In the genomic region with DNA sequence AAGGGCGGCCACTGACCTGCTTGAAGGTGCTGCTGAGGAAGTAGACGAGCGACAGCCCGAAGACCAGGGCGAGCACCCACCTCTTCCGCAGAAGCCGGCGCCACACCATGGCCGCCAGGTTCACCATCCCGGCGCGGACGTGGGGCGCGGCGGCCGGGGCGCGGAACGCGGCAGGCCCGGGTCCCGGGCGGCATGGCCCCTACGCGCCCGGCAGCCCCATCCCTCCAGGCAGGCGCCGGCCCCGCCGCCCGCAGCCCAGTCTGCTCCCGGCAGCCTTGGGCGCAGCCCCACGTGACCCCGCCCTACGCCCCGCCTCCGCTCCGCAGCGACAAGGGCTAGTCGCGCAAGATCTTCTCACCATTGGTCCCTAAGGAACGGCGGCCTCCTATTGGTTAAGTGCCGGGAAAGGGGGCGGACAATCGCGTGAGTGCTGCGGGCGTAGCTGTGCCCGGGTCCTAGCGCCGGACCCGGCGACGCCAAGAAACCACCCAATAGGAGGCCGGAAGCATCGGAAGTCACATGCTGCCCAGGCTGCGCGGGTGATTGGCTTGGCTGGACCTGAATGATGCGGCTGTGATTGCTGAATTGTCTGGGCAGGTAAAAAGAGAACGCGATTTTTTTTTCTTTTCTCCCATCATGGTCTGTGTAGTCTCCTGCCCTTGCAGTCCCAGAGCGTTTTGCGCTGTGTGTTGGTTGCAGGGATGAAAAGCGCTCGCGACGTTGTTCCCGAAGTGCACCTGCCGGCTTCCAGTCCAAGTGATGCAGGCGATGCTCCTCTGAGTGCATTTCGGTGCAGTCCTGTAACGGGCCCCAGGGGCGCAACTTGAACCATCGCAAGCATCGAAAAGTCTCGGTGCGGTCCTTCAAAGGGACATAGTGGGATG, we compare ENCODE assay signal across 1 cellular context.
TF ChIP-seq lines count a peak whose summit lies in the region.

A gene with protein sequence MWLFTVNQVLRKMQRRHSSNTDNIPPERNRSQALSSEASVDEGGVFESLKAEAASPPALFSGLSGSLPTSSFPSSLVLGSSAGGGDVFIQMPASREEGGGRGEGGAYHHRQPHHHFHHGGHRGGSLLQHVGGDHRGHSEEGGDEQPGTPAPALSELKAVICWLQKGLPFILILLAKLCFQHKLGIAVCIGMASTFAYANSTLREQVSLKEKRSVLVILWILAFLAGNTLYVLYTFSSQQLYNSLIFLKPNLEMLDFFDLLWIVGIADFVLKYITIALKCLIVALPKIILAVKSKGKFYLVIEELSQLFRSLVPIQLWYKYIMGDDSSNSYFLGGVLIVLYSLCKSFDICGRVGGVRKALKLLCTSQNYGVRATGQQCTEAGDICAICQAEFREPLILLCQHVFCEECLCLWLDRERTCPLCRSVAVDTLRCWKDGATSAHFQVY (plus strand): TSS at position 542 of the 884 bp plus-strand sequence. CDS start 2,183 bp downstream, outside the sequence.
A gene with protein sequence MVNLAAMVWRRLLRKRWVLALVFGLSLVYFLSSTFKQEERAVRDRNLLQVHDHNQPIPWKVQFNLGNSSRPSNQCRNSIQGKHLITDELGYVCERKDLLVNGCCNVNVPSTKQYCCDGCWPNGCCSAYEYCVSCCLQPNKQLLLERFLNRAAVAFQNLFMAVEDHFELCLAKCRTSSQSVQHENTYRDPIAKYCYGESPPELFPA (minus strand): TSS at position 296 of the 884 bp plus-strand sequence. CDS start 169 bp downstream, at position 127.

TF ChIP-seq in HEK293, 187 proteins besides CTCF, POLR2A, EP300 and RAD21 (continued from another document and continues in another):
- TF ChIP-seq, protein P1, sequence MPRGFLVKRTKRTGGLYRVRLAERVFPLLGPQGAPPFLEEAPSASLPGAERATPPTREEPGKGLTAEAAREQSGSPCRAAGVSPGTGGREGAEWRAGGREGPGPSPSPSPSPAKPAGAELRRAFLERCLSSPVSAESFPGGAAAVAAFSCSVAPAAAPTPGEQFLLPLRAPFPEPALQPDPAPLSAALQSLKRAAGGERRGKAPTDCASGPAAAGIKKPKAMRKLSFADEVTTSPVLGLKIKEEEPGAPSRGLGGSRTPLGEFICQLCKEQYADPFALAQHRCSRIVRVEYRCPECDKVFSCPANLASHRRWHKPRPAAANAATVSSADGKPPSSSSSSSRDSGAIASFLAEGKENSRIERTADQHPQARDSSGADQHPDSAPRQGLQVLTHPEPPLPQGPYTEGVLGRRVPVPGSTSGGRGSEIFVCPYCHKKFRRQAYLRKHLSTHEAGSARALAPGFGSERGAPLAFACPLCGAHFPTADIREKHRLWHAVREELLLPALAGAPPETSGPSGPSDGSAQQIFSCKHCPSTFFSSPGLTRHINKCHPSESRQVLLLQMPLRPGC (tag by site-specific recombination; IDR thresholded peaks at IDR 0.05): 0 out of 2 replicates have a peak, but pooled peaks have one; percentile 17
- TF ChIP-seq ZFP69B (tag by site-specific recombination; IDR thresholded peaks at IDR 0.05) (peak; percentile 55; the same call in 1 of the 2 replicates), TCF7L2 (IDR thresholded peaks at IDR 0.05; ENCODE audit: borderline replicate concordance, low read depth, low read length) (peak; percentile 20; the same call in 1 of the 2 replicates), ZNF792 (tag by site-specific recombination; IDR thresholded peaks at IDR 0.05) (no peak), ZNF664 (tag by site-specific recombination; IDR thresholded peaks at IDR 0.05) (no peak), HOXC10 (CRISPR knock-in tag; IDR thresholded peaks at IDR 0.05) (no peak), HOXD13 (CRISPR knock-in tag; IDR thresholded peaks at IDR 0.05; ENCODE audit: borderline replicate concordance) (no peak), ZNF324 (tag by site-specific recombination; IDR thresholded peaks at IDR 0.05) (peak; percentile 32; the same call in 1 of the 2 replicates), ZNF514 (tag by site-specific recombination; IDR thresholded peaks at IDR 0.05) (no peak), ZNF248 (tag by site-specific recombination; IDR thresholded peaks at IDR 0.05) (no peak), MZF1 (tag by site-specific recombination; IDR thresholded peaks at IDR 0.05; ENCODE audit: borderline replicate concordance) (no peak), ZNF221 (tag by site-specific recombination; IDR thresholded peaks at IDR 0.05; ENCODE audit: borderline replicate concordance) (no peak), ZNF155 (tag by site-specific recombination; IDR thresholded peaks at IDR 0.05) (no peak), ZEB2 (tag by site-specific recombination; IDR thresholded peaks at IDR 0.05) (peak; percentile 88), MEIS1 (CRISPR knock-in tag; IDR thresholded peaks at IDR 0.05; ENCODE audit: borderline replicate concordance) (no peak), SCRT2 (tag by site-specific recombination; IDR thresholded peaks at IDR 0.05) (0 out of 2 replicates have a peak, but pooled peaks have one; percentile 14), ZNF292 (tag by site-specific recombination; IDR thresholded peaks at IDR 0.05; ENCODE audit: borderline replicate concordance, low read depth) (no peak), ZNF416 (tag by site-specific recombination; IDR thresholded peaks at IDR 0.05) (no peak), RBAK (tag by site-specific recombination; IDR thresholded peaks at IDR 0.05) (no peak), KLF10 (tag by site-specific recombination; IDR thresholded peaks at IDR 0.05) (peak; percentile 79; the same call in 1 of the 2 replicates), ZNF433 (tag by site-specific recombination; IDR thresholded peaks at IDR 0.05; ENCODE audit: low read depth) (no peak), ZXDB (tag by site-specific recombination; IDR thresholded peaks at IDR 0.05) (peak; percentile 83), ZBTB48 (tag by site-specific recombination; IDR thresholded peaks at IDR 0.05) (peak; percentile 100), ZNF623 (tag by site-specific recombination; IDR thresholded peaks at IDR 0.05) (no peak), IKZF3 (tag by site-specific recombination; IDR thresholded peaks at IDR 0.05) (no peak), ZNF169 (tag by site-specific recombination; IDR thresholded peaks at IDR 0.05) (no peak), SP2 (tag by site-specific recombination; IDR thresholded peaks at IDR 0.05) (peak; percentile 99), ZNF211 (tag by site-specific recombination; IDR thresholded peaks at IDR 0.05; ENCODE audit: low read depth) (no peak), KLF1 (tag by site-specific recombination; IDR thresholded peaks at IDR 0.05) (peak; percentile 77), KLF7 (tag by site-specific recombination; IDR thresholded peaks at IDR 0.05; ENCODE audit: borderline replicate concordance) (peak; percentile 17; the same call in 1 of the 2 replicates), KLF9 (tag by site-specific recombination; IDR thresholded peaks at IDR 0.05; ENCODE audit: low read depth) (peak; percentile 57), KLF16 (tag by site-specific recombination; IDR thresholded peaks at IDR 0.05) (peak; percentile 98), ZNF133 (tag by site-specific recombination; IDR thresholded peaks at IDR 0.05) (no peak), ZFP41 (tag by site-specific recombination; IDR thresholded peaks at IDR 0.05; ENCODE audit: borderline replicate concordance) (no peak), ZNF654 (tag by site-specific recombination; IDR thresholded peaks at IDR 0.05; ENCODE audit: low read depth) (no peak), SETDB1 (IDR thresholded peaks at IDR 0.05; ENCODE audit: insufficient read length, low read length) (peak; percentile 22), ZNF132 (tag by site-specific recombination; IDR thresholded peaks at IDR 0.05; ENCODE audit: borderline replicate concordance) (no peak)
- TF ChIP-seq, protein P2, sequence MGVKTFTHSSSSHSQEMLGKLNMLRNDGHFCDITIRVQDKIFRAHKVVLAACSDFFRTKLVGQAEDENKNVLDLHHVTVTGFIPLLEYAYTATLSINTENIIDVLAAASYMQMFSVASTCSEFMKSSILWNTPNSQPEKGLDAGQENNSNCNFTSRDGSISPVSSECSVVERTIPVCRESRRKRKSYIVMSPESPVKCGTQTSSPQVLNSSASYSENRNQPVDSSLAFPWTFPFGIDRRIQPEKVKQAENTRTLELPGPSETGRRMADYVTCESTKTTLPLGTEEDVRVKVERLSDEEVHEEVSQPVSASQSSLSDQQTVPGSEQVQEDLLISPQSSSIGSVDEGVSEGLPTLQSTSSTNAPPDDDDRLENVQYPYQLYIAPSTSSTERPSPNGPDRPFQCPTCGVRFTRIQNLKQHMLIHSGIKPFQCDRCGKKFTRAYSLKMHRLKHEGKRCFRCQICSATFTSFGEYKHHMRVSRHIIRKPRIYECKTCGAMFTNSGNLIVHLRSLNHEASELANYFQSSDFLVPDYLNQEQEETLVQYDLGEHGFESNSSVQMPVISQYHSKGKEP (tag by site-specific recombination; IDR thresholded peaks at IDR 0.05): peak; percentile 87
- TF ChIP-seq, protein P3, sequence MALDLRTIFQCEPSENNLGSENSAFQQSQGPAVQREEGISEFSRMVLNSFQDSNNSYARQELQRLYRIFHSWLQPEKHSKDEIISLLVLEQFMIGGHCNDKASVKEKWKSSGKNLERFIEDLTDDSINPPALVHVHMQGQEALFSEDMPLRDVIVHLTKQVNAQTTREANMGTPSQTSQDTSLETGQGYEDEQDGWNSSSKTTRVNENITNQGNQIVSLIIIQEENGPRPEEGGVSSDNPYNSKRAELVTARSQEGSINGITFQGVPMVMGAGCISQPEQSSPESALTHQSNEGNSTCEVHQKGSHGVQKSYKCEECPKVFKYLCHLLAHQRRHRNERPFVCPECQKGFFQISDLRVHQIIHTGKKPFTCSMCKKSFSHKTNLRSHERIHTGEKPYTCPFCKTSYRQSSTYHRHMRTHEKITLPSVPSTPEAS (tag by site-specific recombination; IDR thresholded peaks at IDR 0.05): no peak
- TF ChIP-seq, protein P4, sequence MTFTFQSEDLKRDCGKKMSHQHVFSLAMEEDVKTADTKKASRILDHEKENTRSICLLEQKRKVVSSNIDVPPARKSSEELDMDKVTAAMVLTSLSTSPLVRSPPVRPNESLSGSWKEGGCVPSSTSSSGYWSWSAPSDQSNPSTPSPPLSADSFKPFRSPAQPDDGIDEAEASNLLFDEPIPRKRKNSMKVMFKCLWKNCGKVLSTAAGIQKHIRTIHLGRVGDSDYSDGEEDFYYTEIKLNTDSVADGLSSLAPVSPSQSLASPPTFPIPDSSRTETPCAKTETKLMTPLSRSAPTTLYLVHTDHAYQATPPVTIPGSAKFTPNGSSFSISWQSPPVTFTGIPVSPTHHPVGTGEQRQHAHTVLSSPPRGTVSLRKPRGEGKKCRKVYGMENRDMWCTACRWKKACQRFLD (tag by site-specific recombination; IDR thresholded peaks at IDR 0.05): no peak
- TF ChIP-seq, protein P5, sequence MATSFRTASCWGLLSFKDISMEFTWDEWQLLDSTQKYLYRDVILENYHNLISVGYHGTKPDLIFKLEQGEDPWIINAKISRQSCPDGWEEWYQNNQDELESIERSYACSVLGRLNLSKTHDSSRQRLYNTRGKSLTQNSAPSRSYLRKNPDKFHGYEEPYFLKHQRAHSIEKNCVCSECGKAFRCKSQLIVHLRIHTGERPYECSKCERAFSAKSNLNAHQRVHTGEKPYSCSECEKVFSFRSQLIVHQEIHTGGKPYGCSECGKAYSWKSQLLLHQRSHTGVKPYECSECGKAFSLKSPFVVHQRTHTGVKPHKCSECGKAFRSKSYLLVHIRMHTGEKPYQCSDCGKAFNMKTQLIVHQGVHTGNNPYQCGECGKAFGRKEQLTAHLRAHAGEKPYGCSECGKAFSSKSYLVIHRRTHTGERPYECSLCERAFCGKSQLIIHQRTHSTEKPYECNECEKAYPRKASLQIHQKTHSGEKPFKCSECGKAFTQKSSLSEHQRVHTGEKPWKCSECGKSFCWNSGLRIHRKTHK (tag by site-specific recombination; IDR thresholded peaks at IDR 0.05): no peak
- TF ChIP-seq, protein P6, sequence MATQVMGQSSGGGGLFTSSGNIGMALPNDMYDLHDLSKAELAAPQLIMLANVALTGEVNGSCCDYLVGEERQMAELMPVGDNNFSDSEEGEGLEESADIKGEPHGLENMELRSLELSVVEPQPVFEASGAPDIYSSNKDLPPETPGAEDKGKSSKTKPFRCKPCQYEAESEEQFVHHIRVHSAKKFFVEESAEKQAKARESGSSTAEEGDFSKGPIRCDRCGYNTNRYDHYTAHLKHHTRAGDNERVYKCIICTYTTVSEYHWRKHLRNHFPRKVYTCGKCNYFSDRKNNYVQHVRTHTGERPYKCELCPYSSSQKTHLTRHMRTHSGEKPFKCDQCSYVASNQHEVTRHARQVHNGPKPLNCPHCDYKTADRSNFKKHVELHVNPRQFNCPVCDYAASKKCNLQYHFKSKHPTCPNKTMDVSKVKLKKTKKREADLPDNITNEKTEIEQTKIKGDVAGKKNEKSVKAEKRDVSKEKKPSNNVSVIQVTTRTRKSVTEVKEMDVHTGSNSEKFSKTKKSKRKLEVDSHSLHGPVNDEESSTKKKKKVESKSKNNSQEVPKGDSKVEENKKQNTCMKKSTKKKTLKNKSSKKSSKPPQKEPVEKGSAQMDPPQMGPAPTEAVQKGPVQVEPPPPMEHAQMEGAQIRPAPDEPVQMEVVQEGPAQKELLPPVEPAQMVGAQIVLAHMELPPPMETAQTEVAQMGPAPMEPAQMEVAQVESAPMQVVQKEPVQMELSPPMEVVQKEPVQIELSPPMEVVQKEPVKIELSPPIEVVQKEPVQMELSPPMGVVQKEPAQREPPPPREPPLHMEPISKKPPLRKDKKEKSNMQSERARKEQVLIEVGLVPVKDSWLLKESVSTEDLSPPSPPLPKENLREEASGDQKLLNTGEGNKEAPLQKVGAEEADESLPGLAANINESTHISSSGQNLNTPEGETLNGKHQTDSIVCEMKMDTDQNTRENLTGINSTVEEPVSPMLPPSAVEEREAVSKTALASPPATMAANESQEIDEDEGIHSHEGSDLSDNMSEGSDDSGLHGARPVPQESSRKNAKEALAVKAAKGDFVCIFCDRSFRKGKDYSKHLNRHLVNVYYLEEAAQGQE (tag by site-specific recombination; IDR thresholded peaks at IDR 0.05): 0 out of 2 replicates have a peak, but pooled peaks have one; percentile 16
- TF ChIP-seq, protein P7, sequence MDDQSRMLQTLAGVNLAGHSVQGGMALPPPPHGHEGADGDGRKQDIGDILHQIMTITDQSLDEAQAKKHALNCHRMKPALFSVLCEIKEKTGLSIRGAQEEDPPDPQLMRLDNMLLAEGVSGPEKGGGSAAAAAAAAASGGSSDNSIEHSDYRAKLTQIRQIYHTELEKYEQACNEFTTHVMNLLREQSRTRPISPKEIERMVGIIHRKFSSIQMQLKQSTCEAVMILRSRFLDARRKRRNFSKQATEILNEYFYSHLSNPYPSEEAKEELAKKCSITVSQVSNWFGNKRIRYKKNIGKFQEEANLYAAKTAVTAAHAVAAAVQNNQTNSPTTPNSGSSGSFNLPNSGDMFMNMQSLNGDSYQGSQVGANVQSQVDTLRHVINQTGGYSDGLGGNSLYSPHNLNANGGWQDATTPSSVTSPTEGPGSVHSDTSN (CRISPR knock-in tag; IDR thresholded peaks at IDR 0.05): no peak
- TF ChIP-seq, protein P8, sequence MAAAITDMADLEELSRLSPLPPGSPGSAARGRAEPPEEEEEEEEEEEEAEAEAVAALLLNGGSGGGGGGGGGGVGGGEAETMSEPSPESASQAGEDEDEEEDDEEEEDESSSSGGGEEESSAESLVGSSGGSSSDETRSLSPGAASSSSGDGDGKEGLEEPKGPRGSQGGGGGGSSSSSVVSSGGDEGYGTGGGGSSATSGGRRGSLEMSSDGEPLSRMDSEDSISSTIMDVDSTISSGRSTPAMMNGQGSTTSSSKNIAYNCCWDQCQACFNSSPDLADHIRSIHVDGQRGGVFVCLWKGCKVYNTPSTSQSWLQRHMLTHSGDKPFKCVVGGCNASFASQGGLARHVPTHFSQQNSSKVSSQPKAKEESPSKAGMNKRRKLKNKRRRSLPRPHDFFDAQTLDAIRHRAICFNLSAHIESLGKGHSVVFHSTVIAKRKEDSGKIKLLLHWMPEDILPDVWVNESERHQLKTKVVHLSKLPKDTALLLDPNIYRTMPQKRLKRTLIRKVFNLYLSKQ (tag by site-specific recombination; IDR thresholded peaks at IDR 0.05; ENCODE audit: borderline replicate concordance): no peak
